20 cellular contexts compared by ENCODE assay signal in genomic region chr18:38933322-38933721, GRCh38.
DNase-seq lines count a peak whose midpoint lies in the region; ATAC-seq and TF ChIP-seq lines count a peak whose summit lies in the region.
"Had no signal": no experiment of that assay in that cellular context is flagged by ENCODE, and none has a peak within 500 bp of the region (broad histone marks: within the 10 kb centered on the region; RNA-seq: fewer than 3 reads in every experiment).

No MANE protein-coding gene starts in this region.

- no peaks in the 10 kb centered on the region for H3K27me3 ChIP-seq in kidney epithelial cell (ENCODE audit: control insufficient read depth, insufficient read depth, low read length)
- H3K27me3 ChIP-seq: body of pancreas had no signal

- no peaks in the 10 kb centered on the region for H3K36me3 ChIP-seq in kidney epithelial cell (ENCODE audit: control insufficient read depth, insufficient read depth, low read length)

- ATAC-seq in GM18870 (IDR thresholded peaks at IDR 0.05; ENCODE audit: unreplicated experiment) (peak; percentile 34), GM21423 (IDR thresholded peaks at IDR 0.05; ENCODE audit: unreplicated experiment) (peak; percentile 41), HG03196 (IDR thresholded peaks at IDR 0.05; ENCODE audit: unreplicated experiment) (peak; percentile 62), GM18517 (IDR thresholded peaks at IDR 0.05; ENCODE audit: unreplicated experiment) (no peak)
- ATAC-seq: body of pancreas; HCT116; naive thymus-derived CD4-positive, alpha-beta T cell had no signal

- DNase-seq in kidney epithelial cell (ENCODE audit: low read depth) (peak; percentile 32), islet precursor cell (no peak), HuH-7 (ENCODE audit: low spot score) (no peak), NCI-H345 treated with DMSO at 0.1 percent for 48 hours (lab: John Stamatoyannopoulos, UW; ENCODE audit: unreplicated experiment) (no peak)
- DNase-seq: AML-193; body of pancreas; dermis blood vessel endothelial cell; DMS 273 treated with DMSO at 0.1 percent for 48 hours; head of caudate nucleus; naive thymus-derived CD4-positive, alpha-beta T cell; NCI-H1436 treated with DMSO at 0.1 percent for 48 hours; NCI-H345; Right ventricle myocardium superior; T-helper 2 cell; trophoblast cell had no signal

- no peak for TF ChIP-seq CTCF in kidney epithelial cell (IDR thresholded peaks at IDR 0.05; ENCODE audit: insufficient read depth, low read length, poor library complexity, severe bottlenecking)

- H3K4me3 ChIP-seq in kidney epithelial cell (ENCODE audit: low read depth, low read length): no peak overlapping the region
- H3K4me3 ChIP-seq: body of pancreas had no signal
